ENCODE assay signal across 19 cellular contexts in genomic region chr20:34547844-34548613, GRCh38. TPM values are rescaled to one million over a fixed set of nuclear protein-coding genes. Genes with fewer than 3 reads are reported as not detected.
DNase-seq lines count a peak whose midpoint lies in the region; ATAC-seq and TF ChIP-seq lines count a peak whose summit lies in the region.
"Had no signal": no experiment of that assay in that cellular context is flagged by ENCODE, and none has a peak within 500 bp of the region (broad histone marks: within the 10 kb centered on the region; RNA-seq: fewer than 3 reads in every experiment).

No MANE protein-coding gene starts in this region.

- H3K4me1 ChIP-seq in IMR-90 (ENCODE audit: control insufficient read depth, insufficient read depth, low read length) = no peaks in the 10 kb centered on the region
- no peaks in the 10 kb centered on the region for H3K4me1 ChIP-seq in lower lobe of right lung
- no peaks in the 10 kb centered on the region for H3K4me1 ChIP-seq in upper lobe of right lung
- no peaks in the 10 kb centered on the region for H3K4me1 ChIP-seq in hepatocyte (ENCODE audit: insufficient read depth)
- H3K4me1 ChIP-seq: HAP-1 had no signal

- H2BK15ac ChIP-seq in IMR-90 (ENCODE audit: low read depth, low read length) = no peak overlapping the region

- TF ChIP-seq POLR2A in IMR-90 (IDR thresholded peaks at IDR 0.05; ENCODE audit: low read depth, low read length) = no peak

- H3K36me3 ChIP-seq in IMR-90 (ENCODE audit: control insufficient read depth, insufficient read depth, low read length) (no peaks in the 10 kb centered on the region), lower lobe of right lung (no peaks in the 10 kb centered on the region), upper lobe of right lung (no peaks in the 10 kb centered on the region), hepatocyte (replicated peaks; ENCODE audit: insufficient read depth, low read depth) (no peaks in the 10 kb centered on the region)
- H3K36me3 ChIP-seq: HAP-1, Peyer's patch had no signal

- H4K8ac ChIP-seq in IMR-90 (ENCODE audit: low read depth in 2 of 2, low read length in 2 of 2) = no peak overlapping the region

- POLR2A ChIA-PET in IMR-90 (lab: Charles Lee; ENCODE audit: unreplicated experiment) = no interaction called here
- POLR2A ChIA-PET in WTC11 (lab: Charles Lee) = no interaction called here

- CTCF ChIA-PET in IMR-90 (lab: Yijun Ruan, JAX) (no interaction called here), WTC11 (lab: Charles Lee) (interaction anchor here (2.6 kb wide), 1 partner anchor 14 kb away, joined by 10 read pairs; no protein-coding TSS in a partner anchor)

- no peaks in the 10 kb centered on the region for H3K9me3 Mint-ChIP-seq in WTC11

- no peak overlapping the region for H2AK5ac ChIP-seq in IMR-90 (ENCODE audit: low read depth, low read length)

- H3K4ac ChIP-seq in IMR-90 (ENCODE audit: low read depth, low read length) = no peak overlapping the region

- no TSS peak for BruUV-seq in IMR-90 (replicated peaks; lab: Mats Ljungman, UMichigan)

- no peak overlapping the region for H3K14ac ChIP-seq in IMR-90 (replicated peaks; ENCODE audit: low read depth, low read length)

- no peaks in the 10 kb centered on the region for H3K36me3 Mint-ChIP-seq in WTC11

- H3K4me2 ChIP-seq in IMR-90 (ENCODE audit: low read depth, low read length) (no peak overlapping the region), hepatocyte (no peak overlapping the region)

- DNase-seq in IMR-90 (no peak), WTC11 (ENCODE audit: low spot score) (no peak), lower lobe of right lung (peak; percentile 36), upper lobe of right lung (no peak), DMS53 treated with DMSO at 0.1 percent for 48 hours (lab: John Stamatoyannopoulos, UW; ENCODE audit: unreplicated experiment) (no peak), hepatocyte (ENCODE audit: low spot score) (no peak), NK-92 (lab: John Stamatoyannopoulos, UW; ENCODE audit: unreplicated experiment) (no peak)
- DNase-seq: AML-193; DMS 273 treated with DMSO at 0.1 percent for 48 hours; GDM1; NCI-H1105 treated with DMSO at 0.1 percent for 48 hours; NCI-H187; NCI-H2107; NK-92 treated with Interleukin-12 subunit alpha and Interleukin-12 subunit beta, amount 100 ng/mL, for 24 hours; Peyer's patch had no signal

- peaks cover 20% of the 10 kb centered on the region for H3K4me1 Mint-ChIP-seq in WTC11

- no peaks in the 10 kb centered on the region for H3K9me2 ChIP-seq in hepatocyte (replicated peaks; ENCODE audit: insufficient read depth)

- H3K18ac ChIP-seq in IMR-90 (ENCODE audit: low read depth, low read length) = no peak overlapping the region

- no peak overlapping the region for H3K27ac ChIP-seq in IMR-90 (ENCODE audit: insufficient read depth, low read length)
- H3K27ac ChIP-seq in lower lobe of right lung = no peak overlapping the region
- H3K27ac ChIP-seq in upper lobe of right lung = no peak overlapping the region
- no peak overlapping the region for H3K27ac ChIP-seq in hepatocyte

- H2AK9ac ChIP-seq in IMR-90 (replicated peaks; ENCODE audit: low read depth, low read length, poor library complexity) = peak overlapping the region; percentile 50

- H3K79me1 ChIP-seq in IMR-90 (ENCODE audit: low read depth in 1 of 2, low read length in 2 of 2) = no peaks in the 10 kb centered on the region

- ATAC-seq in IMR-90 (ENCODE audit: low read depth) = no peak
- ATAC-seq in WTC11 = no peak
- ATAC-seq in lower lobe of right lung = peak in 1 of 2 donors; percentile 17
- ATAC-seq in upper lobe of right lung = peak; percentile 21
- ATAC-seq: K562, Right ventricle myocardium inferior had no signal

- dilution Hi-C loops in IMR-90 (cut with HindIII; ENCODE audit: low sequenced_read_pairs, unreplicated experiment) = no loop called here

- H3K56ac ChIP-seq in IMR-90 (ENCODE audit: extremely low read depth, insufficient read depth, low read length) = no peak overlapping the region

- no peaks in the 10 kb centered on the region for H3K27me3 ChIP-seq in IMR-90 (ENCODE audit: control insufficient read depth, insufficient read depth, low read length)
- H3K27me3 ChIP-seq in lower lobe of right lung (ENCODE audit: low read depth) = no peaks in the 10 kb centered on the region
- H3K27me3 ChIP-seq in upper lobe of right lung = no peaks in the 10 kb centered on the region
- H3K27me3 ChIP-seq in hepatocyte = no peaks in the 10 kb centered on the region
- H3K27me3 ChIP-seq: Peyer's patch had no signal

- H3K4me3 ChIP-seq in IMR-90 (ENCODE audit: insufficient read depth, low read depth, low read length) (no peak overlapping the region), lower lobe of right lung (no peak overlapping the region), upper lobe of right lung (no peak overlapping the region), hepatocyte (no peak overlapping the region)
- H3K4me3 ChIP-seq: HAP-1, K562 had no signal

- H3K79me2 ChIP-seq in hepatocyte = no peaks in the 10 kb centered on the region

- H2BK5ac ChIP-seq in IMR-90 (ENCODE audit: low read depth, low read length, poor library complexity, severe bottlenecking) = no peak overlapping the region

- H3K27ac Mint-ChIP-seq in WTC11 = peak overlapping the region; percentile 27; the same call in 1 of the 2 replicates

- intact Hi-C loops in IMR-90 (cut with micrococcal nuclease) = no loop called here
- intact Hi-C loops in lower lobe of right lung (cut with DNase I) = no loop called here
- intact Hi-C loops in upper lobe of right lung (cut with DNase I) = no loop called here

- 0 out of 2 replicates have a peak, but pooled peaks cover 3% of the 10 kb centered on the region for H3K27me3 Mint-ChIP-seq in WTC11 (ENCODE audit: low read depth)

- H4K20me1 ChIP-seq in IMR-90 (ENCODE audit: insufficient read depth, low read length) (no peaks in the 10 kb centered on the region; the same call in 1 of the 2 replicates), hepatocyte (ENCODE audit: insufficient read depth, poor library complexity, severe bottlenecking) (no peaks in the 10 kb centered on the region)

- in situ Hi-C loops in IMR-90 (cut with MboI; ENCODE audit: low sequenced_read_pairs) = no loop called here

- H2BK20ac ChIP-seq in IMR-90 (ENCODE audit: low read depth, low read length) = no peak overlapping the region

- no peak overlapping the region for H3K9ac ChIP-seq in IMR-90 (ENCODE audit: low read depth, low read length)

- no peak for TF ChIP-seq RAD21 in IMR-90 (IDR thresholded peaks at IDR 0.05; ENCODE audit: low read length)

- 0 out of 2 replicates have a peak, but pooled peaks cover 5% of the 10 kb centered on the region for H3K9me1 ChIP-seq in IMR-90 (ENCODE audit: insufficient read depth, low read length)

- H3K9me3 ChIP-seq in IMR-90 (ENCODE audit: control insufficient read depth, insufficient read depth, low read length) = no peaks in the 10 kb centered on the region
- H3K9me3 ChIP-seq in lower lobe of right lung = no peaks in the 10 kb centered on the region
- H3K9me3 ChIP-seq in upper lobe of right lung = no peaks in the 10 kb centered on the region
- no peaks in the 10 kb centered on the region for H3K9me3 ChIP-seq in hepatocyte (ENCODE audit: low read depth)
- H3K9me3 ChIP-seq: HAP-1, Peyer's patch had no signal

- no peak overlapping the region for H3K23ac ChIP-seq in IMR-90 (ENCODE audit: low read depth, low read length)

- H2BK120ac ChIP-seq in IMR-90 (ENCODE audit: low read depth, low read length) = no peak overlapping the region

- H2AFZ ChIP-seq in IMR-90 (replicated peaks; ENCODE audit: low read length, poor library complexity) (no peak overlapping the region), hepatocyte (no peak overlapping the region)

- TF ChIP-seq CTCF in IMR-90 (conservative IDR thresholded peaks at IDR 0.05; ENCODE audit: low read depth, low read length) = no peak
- no peak for TF ChIP-seq CTCF in WTC11 (IDR thresholded peaks at IDR 0.05)
- TF ChIP-seq CTCF in lower lobe of right lung (IDR thresholded peaks at IDR 0.05) = no peak
- no peak for TF ChIP-seq CTCF in upper lobe of right lung (IDR thresholded peaks at IDR 0.05)
- no peak for TF ChIP-seq CTCF in hepatocyte (IDR thresholded peaks at IDR 0.05; ENCODE audit: poor library complexity)

- H3K4me3 Mint-ChIP-seq in WTC11 = no peak overlapping the region
- H3K4me3 Mint-ChIP-seq: CD14-positive monocyte had no signal

- 87% methylated on average over 11 of the region's 22 CpGs; no CpG with 5 or more reads in 1 of the 2 experiments for WGBS in IMR-90 (ENCODE audit: extremely low coverage in 2 of 2, insufficient read length in 1 of 2), 2 experiments
- 94% methylated on average over 22 of the region's 22 CpGs for WGBS in hepatocyte (ENCODE audit: low lambda C conversion rate, missing lambda C conversion rate)

- H4K91ac ChIP-seq in IMR-90 (ENCODE audit: insufficient read depth, low read depth, low read length) = no peak overlapping the region

- H4K5ac ChIP-seq in IMR-90 (ENCODE audit: low read depth, low read length) = no peak overlapping the region

TF ChIP-seq in IMR-90, 13 proteins besides CTCF, POLR2A, EP300 and RAD21 (continues in another document):
- TF ChIP-seq BHLHE40 (IDR thresholded peaks at IDR 0.05; ENCODE audit: low read depth, low read length) = no peak
- no peak for TF ChIP-seq MAZ (IDR thresholded peaks at IDR 0.05; ENCODE audit: borderline replicate concordance, low read depth, low read length)
- no peak for TF ChIP-seq RFX5 (IDR thresholded peaks at IDR 0.05; ENCODE audit: low read depth, low read length)
- no peak for TF ChIP-seq NFE2L2 (IDR thresholded peaks at IDR 0.05; ENCODE audit: low read depth, low read length)

TF ChIP-seq in WTC11, 78 proteins besides CTCF, POLR2A, EP300 and RAD21:
- TF ChIP-seq GABPB1 (CRISPR knock-in tag; IDR thresholded peaks at IDR 0.05) = no peak

RNA-seq across cellular contexts. Expression of gene MAP1LC3A, which starts 10.5 kb away (rescaled TPM):
- 10.0 and 12.5 TPM in 2 replicates for total RNA-seq in IMR-90 (2012; rRNA removed)
- polyA plus RNA-seq in IMR-90 (2012; rRNA removed) = 39.7 and 50.7 TPM in 2 replicates
- polyA plus RNA-seq in IMR-90 (2012; cell fraction: cytosol; rRNA removed) = 42.3 and 104 TPM in 2 replicates
- 149 and 281 TPM in 2 replicates for polyA plus RNA-seq in IMR-90 (2012; cell fraction: nucleus; rRNA removed; ENCODE audit: low replicate concordance)
- total RNA-seq in WTC11 (2021) = 7.5 to 12.1 TPM (median 11.3 TPM) in 3 replicates
- total RNA-seq in lower lobe of right lung = 51.6 TPM
- total RNA-seq in upper lobe of right lung = 45.9 TPM
- total RNA-seq in hepatocyte = 28.1 and 32.1 TPM in 2 replicates
- 77.1 and 81.8 TPM in 2 replicates for polyA plus RNA-seq in hepatocyte
- polyA plus RNA-seq: K562 had no signal

RNA-seq across cellular contexts. Expression of gene DYNLRB1, which starts 31.8 kb away (rescaled TPM):
- total RNA-seq in IMR-90 (2012; rRNA removed) (78.0 and 82.4 TPM in 2 replicates), WTC11 (2021) (99.3 to 126 TPM (median 115 TPM) in 3 replicates), lower lobe of right lung (161 TPM), upper lobe of right lung (146 TPM), hepatocyte (103 and 147 TPM in 2 replicates)
- polyA plus RNA-seq in IMR-90 (2012; rRNA removed) (380 and 406 TPM in 2 replicates), hepatocyte (224 and 228 TPM in 2 replicates)
- polyA plus RNA-seq in IMR-90 (2012; cell fraction: cytosol; rRNA removed) = 425 and 634 TPM in 2 replicates
- polyA plus RNA-seq in IMR-90 (2012; cell fraction: nucleus; rRNA removed; ENCODE audit: low replicate concordance) = 82.6 and 188 TPM in 2 replicates
